Comparison of ENCODE assay signal across 1 cellular context in the genomic region with DNA sequence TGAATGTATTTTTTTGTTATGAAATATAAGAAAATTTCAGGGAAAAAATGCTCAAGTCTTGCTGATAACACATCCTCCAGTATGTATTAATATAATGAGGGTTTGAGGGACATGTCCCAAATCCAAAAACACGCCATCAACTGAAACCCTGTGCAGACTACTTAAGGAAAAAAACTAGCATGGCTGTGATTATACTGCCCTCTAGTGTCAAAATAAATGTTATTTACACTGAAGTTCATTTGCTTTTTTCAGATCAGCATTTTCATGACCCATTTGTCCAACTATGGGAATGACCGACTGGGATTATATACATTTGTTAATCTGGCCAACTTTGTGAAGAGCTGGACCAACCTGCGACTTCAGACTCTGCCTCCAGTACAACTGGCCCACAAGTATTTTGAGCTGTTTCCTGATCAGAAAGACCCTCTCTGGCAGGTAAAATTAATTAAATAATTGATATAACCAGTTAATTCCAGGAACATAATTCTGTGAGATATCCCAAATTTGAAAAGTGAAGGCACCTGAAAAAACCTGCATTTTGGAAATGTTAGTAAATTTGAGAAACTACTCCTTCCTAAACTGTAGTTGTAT.
TF ChIP-seq lines count a peak whose summit lies in the region.

No MANE protein-coding gene starts in this region.

TF ChIP-seq in HCT116, 20 proteins besides CTCF, POLR2A, EP300 and RAD21 (continued from another document):
- TF ChIP-seq, protein P1, sequence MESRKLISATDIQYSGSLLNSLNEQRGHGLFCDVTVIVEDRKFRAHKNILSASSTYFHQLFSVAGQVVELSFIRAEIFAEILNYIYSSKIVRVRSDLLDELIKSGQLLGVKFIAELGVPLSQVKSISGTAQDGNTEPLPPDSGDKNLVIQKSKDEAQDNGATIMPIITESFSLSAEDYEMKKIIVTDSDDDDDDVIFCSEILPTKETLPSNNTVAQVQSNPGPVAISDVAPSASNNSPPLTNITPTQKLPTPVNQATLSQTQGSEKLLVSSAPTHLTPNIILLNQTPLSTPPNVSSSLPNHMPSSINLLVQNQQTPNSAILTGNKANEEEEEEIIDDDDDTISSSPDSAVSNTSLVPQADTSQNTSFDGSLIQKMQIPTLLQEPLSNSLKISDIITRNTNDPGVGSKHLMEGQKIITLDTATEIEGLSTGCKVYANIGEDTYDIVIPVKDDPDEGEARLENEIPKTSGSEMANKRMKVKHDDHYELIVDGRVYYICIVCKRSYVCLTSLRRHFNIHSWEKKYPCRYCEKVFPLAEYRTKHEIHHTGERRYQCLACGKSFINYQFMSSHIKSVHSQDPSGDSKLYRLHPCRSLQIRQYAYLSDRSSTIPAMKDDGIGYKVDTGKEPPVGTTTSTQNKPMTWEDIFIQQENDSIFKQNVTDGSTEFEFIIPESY (IDR thresholded peaks at IDR 0.05; ENCODE audit: extremely low read depth, insufficient replicate concordance, low read length): no peak
